ENCODE assay signal across 18 cellular contexts in genomic region chr11:78380615-78381029, GRCh38. TPM values are rescaled to one million over a fixed set of nuclear protein-coding genes. Genes with fewer than 3 reads are reported as not detected.
A peak's percentile ranks its signal among the peaks of the same experiment; 100 is the strongest.
DNase-seq lines count a peak whose midpoint lies in the region; ATAC-seq and TF ChIP-seq lines count a peak whose summit lies in the region.
"Had no signal": no experiment of that assay in that cellular context is flagged by ENCODE, and none has a peak within 500 bp of the region (broad histone marks: within the 10 kb centered on the region; RNA-seq: fewer than 3 reads in every experiment).

No MANE protein-coding gene starts in this region.

- no peak overlapping the region for H2AK5ac ChIP-seq in trophoblast cell (ENCODE audit: low read length)

- no peak overlapping the region for H3K18ac ChIP-seq in trophoblast cell (ENCODE audit: low read length)

- CTCF ChIA-PET in CD8-positive, alpha-beta memory T cell (lab: Charles Lee) = no interaction called here

- no CpG with 5 or more reads among the region's 5 CpGs for WGBS in trophoblast cell (ENCODE audit: extremely low coverage, insufficient coverage, insufficient read length)

- in situ Hi-C loops in gastrocnemius medialis (cut with MboI; ENCODE audit: low sequenced_read_pairs in 4 of 4) = no loop called here

- intact Hi-C loops in gastrocnemius medialis (cut with DNase I; ENCODE audit: low total_unique reads) = no loop called here

- no peak overlapping the region for H2BK5ac ChIP-seq in trophoblast cell (ENCODE audit: low read depth, low read length, poor library complexity)

- TF ChIP-seq CTCF in DND-41 (IDR thresholded peaks at IDR 0.05; ENCODE audit: borderline replicate concordance, extremely low read depth, low read length, poor library complexity, severe bottlenecking) = no peak
- TF ChIP-seq CTCF in fibroblast of mammary gland (conservative IDR thresholded peaks at IDR 0.05; ENCODE audit: control insufficient read depth, insufficient read depth, low read depth, low read length) = no peak
- TF ChIP-seq CTCF in gastrocnemius medialis (IDR thresholded peaks at IDR 0.05 in 4 of 5, conservative IDR thresholded peaks at IDR 0.05 in 1 of 5) = no peak

- H3K79me1 ChIP-seq in trophoblast cell (ENCODE audit: low read length) = peaks cover 32% of the 10 kb centered on the region

- no peak overlapping the region for H3K4me2 ChIP-seq in DND-41 (ENCODE audit: insufficient read depth, low read length)
- H3K4me2 ChIP-seq in trophoblast cell (ENCODE audit: low read length) = peak overlapping the region; percentile 24

- H3K9me3 ChIP-seq in DND-41 (ENCODE audit: insufficient read depth, low read length, severe bottlenecking) (peaks cover 8% of the 10 kb centered on the region), trophoblast cell (ENCODE audit: insufficient read depth, low read depth, low read length) (peaks cover 9% of the 10 kb centered on the region), gastrocnemius medialis (no peaks in the 10 kb centered on the region)
- no peaks in the 10 kb centered on the region for H3K9me3 ChIP-seq in CD8-positive, alpha-beta memory T cell (ENCODE audit: low read length)

- H3K27me3 Mint-ChIP-seq in CD8-positive, alpha-beta memory T cell = peaks cover 7 to 14% of the 10 kb centered on the region in 2 donors

- peaks cover 1 to 35% (median 4%) of the 10 kb centered on the region in 3 donors for H3K36me3 Mint-ChIP-seq in CD8-positive, alpha-beta memory T cell

- H4K91ac ChIP-seq in trophoblast cell (ENCODE audit: low read depth, low read length) = peak overlapping the region; percentile 88

- peaks cover 77% of the 10 kb centered on the region for H4K20me1 ChIP-seq in DND-41 (ENCODE audit: insufficient read depth, low read length)

- no peak overlapping the region for H2BK12ac ChIP-seq in trophoblast cell (ENCODE audit: low read length)

- H3K23ac ChIP-seq in trophoblast cell (ENCODE audit: low read length) = no peak overlapping the region

- DNase-seq in DND-41 (no peak), OCI-M1 (lab: John Stamatoyannopoulos, UW) (peak; percentile 97), fibroblast of mammary gland (ENCODE audit: low read depth) (peak; percentile 41), trophoblast cell (peak; percentile 31 to 86), HuH-7.5 (ENCODE audit: low spot score) (no peak), gastrocnemius medialis (no peak), SIG-M5 (lab: John Stamatoyannopoulos, UW) (no peak)
- no peak for DNase-seq in CD8-positive, alpha-beta memory T cell
- DNase-seq: activated effector memory CD4-positive, alpha-beta T cell treated with Interleukin-2 at 50 U/mL for 16 hours; anterior cingulate cortex; KBM-7; midbrain; NCI-H1417; stimulated activated naive CD4-positive, alpha-beta T cell had no signal

- H3K9ac ChIP-seq in DND-41 (ENCODE audit: low read depth, low read length) = no peak overlapping the region
- H3K9ac ChIP-seq in trophoblast cell (ENCODE audit: low read length) = no peak overlapping the region

- no peak overlapping the region for H4K8ac ChIP-seq in trophoblast cell (ENCODE audit: low read depth, low read length)

- peaks cover 59% of the 10 kb centered on the region for H3K36me3 ChIP-seq in DND-41 (ENCODE audit: insufficient read depth, low read length)
- peaks cover 10 to 13% of the 10 kb centered on the region in 2 experiments for H3K36me3 ChIP-seq in trophoblast cell (ENCODE audit: control insufficient read depth in 1 of 2, insufficient read depth in 2 of 2, low read length in 2 of 2)
- H3K36me3 ChIP-seq in gastrocnemius medialis = no peaks in the 10 kb centered on the region
- no peaks in the 10 kb centered on the region for H3K36me3 ChIP-seq in CD8-positive, alpha-beta memory T cell (ENCODE audit: insufficient read depth, low read length)
- H3K36me3 ChIP-seq: HAP-1 had no signal

- H2AFZ ChIP-seq in DND-41 (ENCODE audit: low read depth, low read length) = no peak overlapping the region
- no peak overlapping the region for H2AFZ ChIP-seq in trophoblast cell (ENCODE audit: insufficient read depth, low read length, poor library complexity)

- POLR2A ChIA-PET in CD8-positive, alpha-beta memory T cell (lab: Charles Lee) = no interaction called here

- ATAC-seq in DND-41 (ENCODE audit: insufficient read depth, low read depth) (no peak), gastrocnemius medialis (no peak)
- ATAC-seq: GM12878 had no signal

- TF ChIP-seq POLR2A in gastrocnemius medialis (IDR thresholded peaks at IDR 0.05) = no peak

- peaks cover 21% of the 10 kb centered on the region for H3K4me1 ChIP-seq in DND-41 (ENCODE audit: insufficient read depth, low read length)
- H3K4me1 ChIP-seq in trophoblast cell (ENCODE audit: control insufficient read depth in 1 of 2, insufficient read depth in 2 of 2, low read length in 2 of 2) = peaks cover 6 to 19% of the 10 kb centered on the region in 2 experiments
- H3K4me1 ChIP-seq in gastrocnemius medialis = peaks cover 0 to 13% of the 10 kb centered on the region in 2 donors
- no peaks in the 10 kb centered on the region for H3K4me1 ChIP-seq in CD8-positive, alpha-beta memory T cell (ENCODE audit: insufficient read depth, low read length)

- no peak overlapping the region for H4K12ac ChIP-seq in trophoblast cell (ENCODE audit: low read depth, low read length)

- H3K27ac ChIP-seq in DND-41 (ENCODE audit: low read length) (peak overlapping the region; percentile 19; the same call in 1 of the 2 replicates), trophoblast cell (ENCODE audit: low read depth, low read length) (peak overlapping the region; percentile 97), gastrocnemius medialis (no peak overlapping the region)
- H3K27ac ChIP-seq in CD8-positive, alpha-beta memory T cell (ENCODE audit: low read depth, low read length) = no peak overlapping the region
- H3K27ac ChIP-seq: skin epidermis had no signal

- H3K4me1 Mint-ChIP-seq in CD8-positive, alpha-beta memory T cell = peaks cover 0 to 10% (median 4%) of the 10 kb centered on the region in 3 donors

- H3K79me2 ChIP-seq in DND-41 (ENCODE audit: insufficient read depth, low read length) (peaks cover 100% of the 10 kb centered on the region), trophoblast cell (ENCODE audit: control insufficient read depth, insufficient read depth, low read length, poor library complexity) (peaks cover 23% of the 10 kb centered on the region)

- H3K4me3 Mint-ChIP-seq in CD8-positive, alpha-beta memory T cell = no peak overlapping the region
- H3K4me3 Mint-ChIP-seq: CD14-positive monocyte had no signal

- H3K27me3 ChIP-seq in DND-41 (ENCODE audit: insufficient read depth, low read length, poor library complexity) = no peaks in the 10 kb centered on the region
- peaks cover 2% of the 10 kb centered on the region for H3K27me3 ChIP-seq in trophoblast cell (ENCODE audit: insufficient read depth, low read length)
- no peaks in the 10 kb centered on the region for H3K27me3 ChIP-seq in gastrocnemius medialis
- no peaks in the 10 kb centered on the region for H3K27me3 ChIP-seq in CD8-positive, alpha-beta memory T cell (ENCODE audit: insufficient read depth, low read length, poor library complexity, severe bottlenecking)

- H3K27ac Mint-ChIP-seq in CD8-positive, alpha-beta memory T cell = no peak overlapping the region

- H3K9me3 Mint-ChIP-seq in CD8-positive, alpha-beta memory T cell = peaks cover 10 to 18% (median 12%) of the 10 kb centered on the region in 5 donors

- H3K4me3 ChIP-seq in DND-41 (ENCODE audit: low read depth in 1 of 2, low read length in 2 of 2) (no peak overlapping the region), fibroblast of mammary gland (ENCODE audit: control insufficient read depth, low read depth, low read length) (no peak overlapping the region), trophoblast cell (ENCODE audit: low read depth, low read length) (no peak overlapping the region), gastrocnemius medialis (no peak overlapping the region)
- no peak overlapping the region for H3K4me3 ChIP-seq in CD8-positive, alpha-beta memory T cell (ENCODE audit: low read length)
- H3K4me3 ChIP-seq: GM12878, HAP-1, skin epidermis had no signal

- H3K14ac ChIP-seq in trophoblast cell (ENCODE audit: low read length) = no peak overlapping the region

- H2BK120ac ChIP-seq in trophoblast cell (ENCODE audit: insufficient read depth, low read length, poor library complexity) = no peak overlapping the region

- no peak overlapping the region for H3K4ac ChIP-seq in trophoblast cell (ENCODE audit: low read depth, low read length)

RNA-seq across cellular contexts. Expression of gene GAB2, which starts 37.0 kb away (rescaled TPM):
- polyA plus RNA-seq in trophoblast cell (2013) = 105 and 110 TPM in 2 replicates
- total RNA-seq in gastrocnemius medialis = 10 to 100 TPM in 3 of 4 donors, 1 to 10 TPM in 1; 4.9 to 68.0 (median 25.8) TPM
- 1 to 10 TPM; 2.9 to 4.3 TPM for total RNA-seq in CD8-positive, alpha-beta memory T cell
- not detected for polyA plus RNA-seq in CD8-positive, alpha-beta memory T cell

Comparison
In these comparisons a context has a peak if more than half of its experiments do, and no peak if none do; other contexts are left out.
1. DNase-seq: peak in OCI-M1 (single experiment), fibroblast of mammary gland (single experiment) and trophoblast cell (2 of 2); none in DND-41 (single experiment), HuH-7.5 (single experiment), gastrocnemius medialis (0 of 2), SIG-M5 (single experiment) and CD8-positive, alpha-beta memory T cell (0 of 5).
2. H3K27ac ChIP-seq: peak in DND-41 (single experiment) and trophoblast cell (single experiment); none in gastrocnemius medialis (0 of 4) and CD8-positive, alpha-beta memory T cell (single experiment).